8 cellular contexts compared by ENCODE assay signal in genomic region chr7:138886501-138886917, GRCh38.
A peak's percentile ranks its signal among the peaks of the same experiment; 100 is the strongest.
DNase-seq lines count a peak whose midpoint lies in the region; ATAC-seq lines count a peak whose summit lies in the region.

No MANE protein-coding gene starts in this region.

- no peak overlapping the region for H3K4me3 Mint-ChIP-seq in activated T-cell treated with anti-CD3 and anti-CD28 coated beads, Interleukin-2, amount 50 U/mL, for 72 hours
- no peak overlapping the region for H3K4me3 Mint-ChIP-seq in stimulated activated memory B cell treated with anti-CD40 and anti-IgM and Interleukin-4, amounts not matched to agents 10 μg/mL and 1 μg/mL and 100 μg/mL, for 72 hours

- peak; percentile 88 for ATAC-seq in GM19452 (IDR thresholded peaks at IDR 0.05; ENCODE audit: unreplicated experiment)
- peak; percentile 75 for ATAC-seq in HG03442 (IDR thresholded peaks at IDR 0.05; ENCODE audit: unreplicated experiment)
- peak; percentile 64 to 66 for ATAC-seq in activated T-cell treated with anti-CD3 and anti-CD28 coated beads, Interleukin-2, amount 50 U/mL, for 72 hours (replicated peaks in 1 of 2)
- ATAC-seq in stimulated activated memory B cell treated with anti-CD40 and anti-IgM and Interleukin-4, amounts not matched to agents 10 μg/mL and 1 μg/mL and 100 μg/mL, for 72 hours = peak; percentile 38

- H3K9me3 Mint-ChIP-seq in activated T-cell treated with anti-CD3 and anti-CD28 coated beads, Interleukin-2, amount 50 U/mL, for 72 hours = no peaks in the 10 kb centered on the region
- no peaks in the 10 kb centered on the region for H3K9me3 Mint-ChIP-seq in stimulated activated memory B cell treated with anti-CD40 and anti-IgM and Interleukin-4, amounts not matched to agents 10 μg/mL and 1 μg/mL and 100 μg/mL, for 72 hours

- peaks cover 5% of the 10 kb centered on the region for H3K27me3 Mint-ChIP-seq in activated T-cell treated with anti-CD3 and anti-CD28 coated beads, Interleukin-2, amount 50 U/mL, for 72 hours (ENCODE audit: low read depth)
- H3K27me3 Mint-ChIP-seq in stimulated activated memory B cell treated with anti-CD40 and anti-IgM and Interleukin-4, amounts not matched to agents 10 μg/mL and 1 μg/mL and 100 μg/mL, for 72 hours = no peaks in the 10 kb centered on the region

- H3K4me1 Mint-ChIP-seq in activated T-cell treated with anti-CD3 and anti-CD28 coated beads, Interleukin-2, amount 50 U/mL, for 72 hours (ENCODE audit: low read depth) = peaks cover 34% of the 10 kb centered on the region
- H3K4me1 Mint-ChIP-seq in stimulated activated memory B cell treated with anti-CD40 and anti-IgM and Interleukin-4, amounts not matched to agents 10 μg/mL and 1 μg/mL and 100 μg/mL, for 72 hours = peaks cover 5% of the 10 kb centered on the region

- no peaks in the 10 kb centered on the region for H3K36me3 Mint-ChIP-seq in activated T-cell treated with anti-CD3 and anti-CD28 coated beads, Interleukin-2, amount 50 U/mL, for 72 hours (ENCODE audit: insufficient read depth in 2 of 2)
- no peaks in the 10 kb centered on the region for H3K36me3 Mint-ChIP-seq in stimulated activated memory B cell treated with anti-CD40 and anti-IgM and Interleukin-4, amounts not matched to agents 10 μg/mL and 1 μg/mL and 100 μg/mL, for 72 hours

- H3K27ac Mint-ChIP-seq in activated T-cell treated with anti-CD3 and anti-CD28 coated beads, Interleukin-2, amount 50 U/mL, for 72 hours = no peak overlapping the region
- H3K27ac Mint-ChIP-seq in stimulated activated memory B cell treated with anti-CD40 and anti-IgM and Interleukin-4, amounts not matched to agents 10 μg/mL and 1 μg/mL and 100 μg/mL, for 72 hours = no peak overlapping the region

- DNase-seq in activated CD4-positive, CD25-positive, alpha-beta regulatory T cell (lab: John Stamatoyannopoulos, UW) = peak; percentile 3 to 6 (median 4)
- DNase-seq in activated CD4-positive, CD25-positive, alpha-beta regulatory T cell treated with anti-CD3 and anti-CD28 coated beads, Interleukin-2, amount 50 U/mL, for 72 hours = no peak
- DNase-seq in NCI-H748 (lab: John Stamatoyannopoulos, UW; ENCODE audit: unreplicated experiment) (peak; percentile 87), hepatic stellate cell (ENCODE audit: low spot score) (peak; percentile 52)
- peak; percentile 41 to 74 for DNase-seq in activated T-cell treated with anti-CD3 and anti-CD28 coated beads, Interleukin-2, amount 50 U/mL, for 72 hours

Comparison
In these comparisons a context has a peak if more than half of its experiments do, and no peak if none do; other contexts are left out.
1. ATAC-seq: peak in every context shown above with its lines; median percentile 88 in GM19452; 75 in HG03442; 65 in activated T-cell treated with anti-CD3 and anti-CD28 coated beads, Interleukin-2, amount 50 U/mL, for 72 hours; 38 in stimulated activated memory B cell treated with anti-CD40 and anti-IgM and Interleukin-4, amounts not matched to agents 10 μg/mL and 1 μg/mL and 100 μg/mL, for 72 hours.